In genomic region chr9:5951686-5952211, GRCh38 we compare ENCODE assay signal across 21 cellular contexts.
A peak's percentile ranks its signal among the peaks of the same experiment; 100 is the strongest.
DNase-seq lines count a peak whose midpoint lies in the region; ATAC-seq and TF ChIP-seq lines count a peak whose summit lies in the region.
"Had no signal": no experiment of that assay in that cellular context is flagged by ENCODE, and none has a peak within 500 bp of the region (broad histone marks: within the 10 kb centered on the region; RNA-seq: fewer than 3 reads in every experiment).

No MANE protein-coding gene starts in this region.

- no peaks in the 10 kb centered on the region for H3K36me3 ChIP-seq in fibroblast of lung (ENCODE audit: control insufficient read depth, insufficient read depth, low read length)

- TF ChIP-seq CTCF in fibroblast of lung (conservative IDR thresholded peaks at IDR 0.05 in 1 of 2, IDR thresholded peaks at IDR 0.05 in 1 of 2; ENCODE audit: low read depth in 1 of 2, low read length in 2 of 2), result no peak

- no peaks in the 10 kb centered on the region for H3K27me3 Mint-ChIP-seq in T-helper 17 cell
- no peaks in the 10 kb centered on the region for H3K27me3 Mint-ChIP-seq in activated CD4-positive, alpha-beta memory T cell treated with anti-CD3 and anti-CD28 coated beads, Interleukin-2, amount 10 ng/mL, durations not matched to agents 7 days and 5 days
- H3K27me3 Mint-ChIP-seq: CD4-positive, alpha-beta T cell; IgD-negative memory B cell; stimulated activated naive CD8-positive, alpha-beta T cell treated with anti-CD3 and anti-CD28 coated beads, Interleukin-15, Interleukin-2, amounts not matched to agents 100 ng/mL and 50 ng/mL, for 24 hours had no signal

- no peak overlapping the region for H3K9ac ChIP-seq in fibroblast of lung (ENCODE audit: insufficient read depth, low read length)

- peak overlapping the region; percentile 11 for H3K27ac Mint-ChIP-seq in T-helper 17 cell
- H3K27ac Mint-ChIP-seq in activated CD4-positive, alpha-beta memory T cell treated with anti-CD3 and anti-CD28 coated beads, Interleukin-2, amount 10 ng/mL, durations not matched to agents 7 days and 5 days, result no peak overlapping the region
- H3K27ac Mint-ChIP-seq: CD4-positive, alpha-beta T cell; IgD-negative memory B cell; stimulated activated naive CD8-positive, alpha-beta T cell treated with anti-CD3 and anti-CD28 coated beads, Interleukin-15, Interleukin-2, amounts not matched to agents 100 ng/mL and 50 ng/mL, for 24 hours had no signal

- H3K36me3 Mint-ChIP-seq in T-helper 17 cell (ENCODE audit: low read depth), result peaks cover 2% of the 10 kb centered on the region
- H3K36me3 Mint-ChIP-seq in activated CD4-positive, alpha-beta memory T cell treated with anti-CD3 and anti-CD28 coated beads, Interleukin-2, amount 10 ng/mL, durations not matched to agents 7 days and 5 days (ENCODE audit: low read depth), result peaks cover 8% of the 10 kb centered on the region

- no peaks in the 10 kb centered on the region for H3K9me3 Mint-ChIP-seq in activated CD4-positive, alpha-beta memory T cell treated with anti-CD3 and anti-CD28 coated beads, Interleukin-2, amount 10 ng/mL, durations not matched to agents 7 days and 5 days
- H3K9me3 Mint-ChIP-seq: CD4-positive, alpha-beta T cell; IgD-negative memory B cell; neural crest cell; stimulated activated naive CD8-positive, alpha-beta T cell treated with anti-CD3 and anti-CD28 coated beads, Interleukin-15, Interleukin-2, amounts not matched to agents 100 ng/mL and 50 ng/mL, for 24 hours had no signal

- H3K27ac ChIP-seq in fibroblast of lung (ENCODE audit: insufficient read depth, low read length), result no peak overlapping the region
- H3K27ac ChIP-seq: 22Rv1, hepatocyte had no signal

- H3K4me3 Mint-ChIP-seq in T-helper 17 cell, result no peak overlapping the region
- H3K4me3 Mint-ChIP-seq in activated CD4-positive, alpha-beta memory T cell treated with anti-CD3 and anti-CD28 coated beads, Interleukin-2, amount 10 ng/mL, durations not matched to agents 7 days and 5 days, result no peak overlapping the region
- H3K4me3 Mint-ChIP-seq: CD4-positive, alpha-beta T cell; neural crest cell; stimulated activated naive CD8-positive, alpha-beta T cell treated with anti-CD3 and anti-CD28 coated beads, Interleukin-15, Interleukin-2, amounts not matched to agents 100 ng/mL and 50 ng/mL, for 24 hours had no signal

- H3K4me3 ChIP-seq in fibroblast of lung (replicated peaks in 1 of 4; ENCODE audit: control extremely low read depth in 1 of 4, insufficient read depth in 1 of 4, low read depth in 3 of 4, low read length in 4 of 4) (no peak overlapping the region), skeletal muscle cell (ENCODE audit: low read depth, low read length) (no peak overlapping the region)
- H3K4me3 ChIP-seq: hepatocyte had no signal

- no peaks in the 10 kb centered on the region for H3K9me3 ChIP-seq in T-helper 17 cell (ENCODE audit: control insufficient read depth, low read length, poor library complexity, severe bottlenecking)
- no peaks in the 10 kb centered on the region for H3K9me3 ChIP-seq in fibroblast of lung (ENCODE audit: control insufficient read depth, insufficient read depth, low read depth, low read length)

- H3K27me3 ChIP-seq in fibroblast of lung (ENCODE audit: control insufficient read depth, insufficient read depth, low read length), result no peaks in the 10 kb centered on the region
- H3K27me3 ChIP-seq: hepatocyte had no signal

- H3K4me2 ChIP-seq in fibroblast of lung (ENCODE audit: extremely low read depth, insufficient read depth, low read length), result no peak overlapping the region
- H3K4me2 ChIP-seq: hepatocyte had no signal

- H3K79me2 ChIP-seq in fibroblast of lung (ENCODE audit: control insufficient read depth, insufficient read depth, low read length), result no peaks in the 10 kb centered on the region
- H3K79me2 ChIP-seq: hepatocyte had no signal

- H2AFZ ChIP-seq in fibroblast of lung (ENCODE audit: low read length), result no peak overlapping the region
- H2AFZ ChIP-seq: hepatocyte had no signal

- H3K4me1 Mint-ChIP-seq in T-helper 17 cell, result peaks cover 5% of the 10 kb centered on the region
- peaks cover 33% of the 10 kb centered on the region for H3K4me1 Mint-ChIP-seq in activated CD4-positive, alpha-beta memory T cell treated with anti-CD3 and anti-CD28 coated beads, Interleukin-2, amount 10 ng/mL, durations not matched to agents 7 days and 5 days
- H3K4me1 Mint-ChIP-seq: neural crest cell had no signal

- no peak for ATAC-seq in T-helper 17 cell

- CTCF ChIA-PET in activated CD4-positive, alpha-beta memory T cell treated with anti-CD3 and anti-CD28 coated beads, Interleukin-2, amount 10 ng/mL, durations not matched to agents 7 days and 5 days (lab: Charles Lee), result no interaction called here

- H3K4me1 ChIP-seq in fibroblast of lung (ENCODE audit: control insufficient read depth, extremely low read depth, insufficient read depth, low read length), result peaks cover 4% of the 10 kb centered on the region

- DNase-seq in DMS53 (lab: John Stamatoyannopoulos, UW) (peak; percentile 13), DMS53 treated with DMSO at 0.1 percent for 48 hours (lab: John Stamatoyannopoulos, UW; ENCODE audit: unreplicated experiment) (no peak), T-helper 17 cell (no peak), fibroblast of lung (ENCODE audit: low read depth in 2 of 2) (peak; percentile 62 to 67), skeletal muscle cell (ENCODE audit: low read depth) (peak; percentile 7), pons (ENCODE audit: low spot score) (no peak)
- DNase-seq in activated CD4-positive, alpha-beta memory T cell treated with anti-CD3 and anti-CD28 coated beads, Interleukin-2, amount 10 ng/mL, durations not matched to agents 7 days and 5 days, result no peak
- no peak for DNase-seq in activated CD4-positive, alpha-beta T cell treated with anti-CD3 and anti-CD28 coated beads, Interleukin-2, amount 50 U/mL, for 48 hours
- DNase-seq: activated CD4-positive, alpha-beta T cell treated with anti-CD3 and anti-CD28 coated beads for 1 hour; activated effector memory CD4-positive, alpha-beta T cell treated with anti-CD3 and anti-CD28 coated beads, Interleukin-2, amount 50 U/mL, for 16 hours; amygdala; CD4-positive, alpha-beta T cell; DND-41; kidney; NCI-H2029; NCI-H526 had no signal

- H4K20me1 ChIP-seq in fibroblast of lung (ENCODE audit: control insufficient read depth, extremely low read depth, insufficient read depth, low read length), result no peaks in the 10 kb centered on the region

- POLR2A ChIA-PET in activated CD4-positive, alpha-beta memory T cell treated with anti-CD3 and anti-CD28 coated beads, Interleukin-2, amount 10 ng/mL, durations not matched to agents 7 days and 5 days (lab: Charles Lee), result no interaction called here

Comparison
In these comparisons a context has a peak if more than half of its experiments do, and no peak if none do; other contexts are left out.
1. DNase-seq: peak in DMS53 (single experiment), fibroblast of lung (2 of 2) and skeletal muscle cell (single experiment); none in DMS53 treated with DMSO at 0.1 percent for 48 hours (single experiment), T-helper 17 cell (0 of 3), pons (single experiment), activated CD4-positive, alpha-beta memory T cell treated with anti-CD3 and anti-CD28 coated beads, Interleukin-2, amount 10 ng/mL, durations not matched to agents 7 days and 5 days (single experiment) and activated CD4-positive, alpha-beta T cell treated with anti-CD3 and anti-CD28 coated beads, Interleukin-2, amount 50 U/mL, for 48 hours (0 of 2).